ENCODE assay signal across 1 cellular context in the genomic region with DNA sequence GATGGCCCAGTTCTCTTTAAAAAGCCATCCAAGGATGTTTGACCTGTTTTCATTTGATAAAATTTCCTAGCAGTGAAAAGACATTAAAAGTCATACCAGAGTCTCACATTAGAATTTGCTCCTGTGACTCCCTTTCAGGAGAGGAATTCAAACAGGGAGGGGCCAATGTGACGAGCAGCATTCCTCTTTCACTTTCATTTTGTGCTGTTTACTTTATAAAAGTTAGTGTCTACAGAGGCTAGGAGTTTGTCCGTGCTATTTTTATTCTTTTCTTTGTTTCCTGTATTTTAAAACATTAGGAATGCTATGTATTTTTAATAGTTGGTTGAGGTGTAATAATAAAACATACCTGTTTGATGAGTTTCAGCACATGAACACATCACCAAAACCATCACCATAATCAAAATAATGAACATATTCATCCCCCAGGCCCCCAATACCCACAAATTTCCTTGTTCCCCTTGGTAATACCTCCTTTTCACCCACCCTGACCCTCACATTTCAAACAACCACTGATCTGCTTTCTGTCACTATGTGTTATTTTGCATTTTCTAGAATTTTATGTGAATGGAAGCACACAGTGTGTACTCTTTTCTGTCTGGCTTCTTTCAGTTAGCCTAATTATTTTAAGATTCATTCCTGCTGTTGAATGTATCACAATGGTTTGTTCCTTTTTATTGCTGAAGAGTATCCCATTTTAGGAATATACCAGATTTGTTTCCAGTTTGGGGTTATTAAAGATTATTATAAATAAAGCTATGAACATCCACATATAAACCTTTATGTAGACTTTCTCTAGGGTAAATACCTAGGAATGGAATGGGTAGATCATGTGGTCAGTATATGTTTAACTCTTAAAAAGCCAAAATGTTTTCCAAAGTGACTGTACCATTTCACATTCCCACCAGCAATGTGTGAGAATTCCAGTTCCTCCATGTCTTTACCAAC.
TF ChIP-seq lines count a peak whose summit lies in the region.

No MANE protein-coding gene starts in this region.

TF ChIP-seq in K562, 482 proteins besides CTCF, POLR2A, EP300 and RAD21 (continued from another document and continues in another):
- no peak for TF ChIP-seq ZNF277 (CRISPR knock-in tag; IDR thresholded peaks at IDR 0.05; ENCODE audit: borderline replicate concordance)
- no peak for TF ChIP-seq BRF2 (IDR thresholded peaks at IDR 0.05; ENCODE audit: borderline replicate concordance, insufficient read depth, insufficient read length)
- no peak for TF ChIP-seq MYC (IDR thresholded peaks at IDR 0.05; ENCODE audit: low read depth, low read length)
- no peak for TF ChIP-seq MYC (CRISPR knock-in tag; IDR thresholded peaks at IDR 0.05; ENCODE audit: borderline replicate concordance, low read depth)
- TF ChIP-seq SRSF3 (IDR thresholded peaks at IDR 0.05; ENCODE audit: insufficient read depth, low read length), result no peak
- no peak for TF ChIP-seq PTTG1 (tag; IDR thresholded peaks at IDR 0.05; ENCODE audit: low read depth)
- TF ChIP-seq NFYB (IDR thresholded peaks at IDR 0.05; ENCODE audit: extremely low read depth, insufficient read length), result no peak
- no peak for TF ChIP-seq ELF1 (tag; IDR thresholded peaks at IDR 0.05)
- TF ChIP-seq SMARCA4 (IDR thresholded peaks at IDR 0.05), result no peak; the same call in 1 of the 2 replicates
- no peak for TF ChIP-seq CEBPB (tag; IDR thresholded peaks at IDR 0.05)
- TF ChIP-seq HCFC1 (IDR thresholded peaks at IDR 0.05; ENCODE audit: low read depth, low read length), result no peak
- no peak for TF ChIP-seq ZFX (CRISPR knock-in tag; IDR thresholded peaks at IDR 0.05)
- TF ChIP-seq MEIS2 (IDR thresholded peaks at IDR 0.05; ENCODE audit: partially characterized antibody), result no peak
- TF ChIP-seq ATF7 (IDR thresholded peaks at IDR 0.05), result 0 out of 2 replicates have a peak, but pooled peaks have one; percentile 11
- TF ChIP-seq TAF7 (tag; IDR thresholded peaks at IDR 0.05), result 0 out of 2 replicates have a peak, but pooled peaks have one; percentile 40
- TF ChIP-seq FOXA3 (CRISPR knock-in tag; conservative IDR thresholded peaks at IDR 0.05 in 1 of 2, IDR thresholded peaks at IDR 0.05 in 1 of 2), result peak; percentile 79 to 89; a peak in 3 of 4 replicates
- TF ChIP-seq NBN (IDR thresholded peaks at IDR 0.05; ENCODE audit: low read depth), result no peak
- peak; percentile 65 for TF ChIP-seq TEAD4 (IDR thresholded peaks at IDR 0.05; ENCODE audit: low read length)
- TF ChIP-seq TEAD4 (CRISPR knock-in tag; IDR thresholded peaks at IDR 0.05; ENCODE audit: borderline replicate concordance), result no peak
- TF ChIP-seq RBM25 (IDR thresholded peaks at IDR 0.05; ENCODE audit: low read depth, low read length, severe bottlenecking), result no peak
- TF ChIP-seq ETV1 (tag; conservative IDR thresholded peaks at IDR 0.05; ENCODE audit: low read depth), result no peak
- no peak for TF ChIP-seq MCM3 (IDR thresholded peaks at IDR 0.05)
- TF ChIP-seq DIDO1 (tag; IDR thresholded peaks at IDR 0.05; ENCODE audit: low read depth), result no peak
- TF ChIP-seq E2F8 (IDR thresholded peaks at IDR 0.05; ENCODE audit: low read depth, partially characterized antibody), result no peak
- TF ChIP-seq BCOR (IDR thresholded peaks at IDR 0.05), result no peak
- TF ChIP-seq, protein P1, sequence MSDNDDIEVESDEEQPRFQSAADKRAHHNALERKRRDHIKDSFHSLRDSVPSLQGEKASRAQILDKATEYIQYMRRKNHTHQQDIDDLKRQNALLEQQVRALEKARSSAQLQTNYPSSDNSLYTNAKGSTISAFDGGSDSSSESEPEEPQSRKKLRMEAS (CRISPR knock-in tag; IDR thresholded peaks at IDR 0.05), result no peak
- no peak for TF ChIP-seq ZNF3 (CRISPR knock-in tag; IDR thresholded peaks at IDR 0.05)
- TF ChIP-seq HBP1 (CRISPR knock-in tag; IDR thresholded peaks at IDR 0.05), result no peak
- TF ChIP-seq SMAD4 (CRISPR knock-in tag; conservative IDR thresholded peaks at IDR 0.05), result no peak
- no peak for TF ChIP-seq KLF13 (tag; IDR thresholded peaks at IDR 0.05; ENCODE audit: borderline replicate concordance, low read depth)
- TF ChIP-seq XRCC3 (IDR thresholded peaks at IDR 0.05), result no peak
- TF ChIP-seq, protein P2, sequence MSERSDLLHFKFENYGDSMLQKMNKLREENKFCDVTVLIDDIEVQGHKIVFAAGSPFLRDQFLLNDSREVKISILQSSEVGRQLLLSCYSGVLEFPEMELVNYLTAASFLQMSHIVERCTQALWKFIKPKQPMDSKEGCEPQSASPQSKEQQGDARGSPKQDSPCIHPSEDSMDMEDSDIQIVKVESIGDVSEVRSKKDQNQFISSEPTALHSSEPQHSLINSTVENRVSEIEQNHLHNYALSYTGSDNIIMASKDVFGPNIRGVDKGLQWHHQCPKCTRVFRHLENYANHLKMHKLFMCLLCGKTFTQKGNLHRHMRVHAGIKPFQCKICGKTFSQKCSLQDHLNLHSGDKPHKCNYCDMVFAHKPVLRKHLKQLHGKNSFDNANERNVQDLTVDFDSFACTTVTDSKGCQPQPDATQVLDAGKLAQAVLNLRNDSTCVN (CRISPR knock-in tag; IDR thresholded peaks at IDR 0.05), result no peak
- peak; percentile 52 for TF ChIP-seq POLR2H (tag; IDR thresholded peaks at IDR 0.05; ENCODE audit: low read depth)
- TF ChIP-seq HES1 (IDR thresholded peaks at IDR 0.05; ENCODE audit: low read depth), result no peak
- peak; percentile 93; the same call in 1 of the 2 replicates for TF ChIP-seq IRF2 (CRISPR knock-in tag; IDR thresholded peaks at IDR 0.05)
- peak; percentile 72; the same call in 1 of the 2 replicates for TF ChIP-seq ZNF644 (tag; IDR thresholded peaks at IDR 0.05; ENCODE audit: low read depth)
- TF ChIP-seq NFRKB (IDR thresholded peaks at IDR 0.05; ENCODE audit: low read depth), result 0 out of 2 replicates have a peak, but pooled peaks have one; percentile 31
- TF ChIP-seq PBX2 (CRISPR knock-in tag; IDR thresholded peaks at IDR 0.05; ENCODE audit: low read depth), result no peak
- peak; percentile 7; the same call in 1 of the 2 replicates for TF ChIP-seq PBX2 (tag; conservative IDR thresholded peaks at IDR 0.05; ENCODE audit: low read depth)
- 0 out of 2 replicates have a peak, but pooled peaks have one; percentile 48 for TF ChIP-seq ZNF766 (CRISPR knock-in tag; conservative IDR thresholded peaks at IDR 0.05)
- TF ChIP-seq CBX2 (IDR thresholded peaks at IDR 0.05; ENCODE audit: insufficient read depth, low read length, poor library complexity, severe bottlenecking), result no peak
- no peak for TF ChIP-seq BRD4 (IDR thresholded peaks at IDR 0.05)
- TF ChIP-seq RBM17 (IDR thresholded peaks at IDR 0.05; ENCODE audit: borderline replicate concordance, low read depth, low read length), result no peak
